Comparison of ENCODE assay signal across 1 cellular context in the genomic region with DNA sequence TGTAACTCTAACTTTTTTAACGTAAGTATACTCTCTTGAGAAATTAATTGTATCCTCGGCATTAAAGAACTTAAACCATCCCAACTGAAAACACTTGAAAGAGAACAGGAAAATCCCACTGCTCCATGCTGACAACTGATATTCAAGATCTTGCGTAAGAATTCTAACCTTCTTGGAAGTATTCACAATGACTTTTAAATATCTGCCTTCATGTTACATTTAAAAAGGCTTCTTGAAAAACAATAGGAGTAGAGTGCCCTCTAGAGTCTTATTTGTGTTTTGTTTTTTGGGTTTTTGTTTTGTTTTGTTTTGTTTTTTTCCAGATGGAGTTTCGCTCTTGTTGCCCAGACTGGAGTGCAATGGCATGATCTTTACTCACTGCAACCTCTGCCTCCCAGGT.
TF ChIP-seq lines count a peak whose summit lies in the region.

No MANE protein-coding gene starts in this region.

TF ChIP-seq in K562, 482 proteins besides CTCF, POLR2A, EP300 and RAD21 (continued from another document):
- TF ChIP-seq, protein P1, sequence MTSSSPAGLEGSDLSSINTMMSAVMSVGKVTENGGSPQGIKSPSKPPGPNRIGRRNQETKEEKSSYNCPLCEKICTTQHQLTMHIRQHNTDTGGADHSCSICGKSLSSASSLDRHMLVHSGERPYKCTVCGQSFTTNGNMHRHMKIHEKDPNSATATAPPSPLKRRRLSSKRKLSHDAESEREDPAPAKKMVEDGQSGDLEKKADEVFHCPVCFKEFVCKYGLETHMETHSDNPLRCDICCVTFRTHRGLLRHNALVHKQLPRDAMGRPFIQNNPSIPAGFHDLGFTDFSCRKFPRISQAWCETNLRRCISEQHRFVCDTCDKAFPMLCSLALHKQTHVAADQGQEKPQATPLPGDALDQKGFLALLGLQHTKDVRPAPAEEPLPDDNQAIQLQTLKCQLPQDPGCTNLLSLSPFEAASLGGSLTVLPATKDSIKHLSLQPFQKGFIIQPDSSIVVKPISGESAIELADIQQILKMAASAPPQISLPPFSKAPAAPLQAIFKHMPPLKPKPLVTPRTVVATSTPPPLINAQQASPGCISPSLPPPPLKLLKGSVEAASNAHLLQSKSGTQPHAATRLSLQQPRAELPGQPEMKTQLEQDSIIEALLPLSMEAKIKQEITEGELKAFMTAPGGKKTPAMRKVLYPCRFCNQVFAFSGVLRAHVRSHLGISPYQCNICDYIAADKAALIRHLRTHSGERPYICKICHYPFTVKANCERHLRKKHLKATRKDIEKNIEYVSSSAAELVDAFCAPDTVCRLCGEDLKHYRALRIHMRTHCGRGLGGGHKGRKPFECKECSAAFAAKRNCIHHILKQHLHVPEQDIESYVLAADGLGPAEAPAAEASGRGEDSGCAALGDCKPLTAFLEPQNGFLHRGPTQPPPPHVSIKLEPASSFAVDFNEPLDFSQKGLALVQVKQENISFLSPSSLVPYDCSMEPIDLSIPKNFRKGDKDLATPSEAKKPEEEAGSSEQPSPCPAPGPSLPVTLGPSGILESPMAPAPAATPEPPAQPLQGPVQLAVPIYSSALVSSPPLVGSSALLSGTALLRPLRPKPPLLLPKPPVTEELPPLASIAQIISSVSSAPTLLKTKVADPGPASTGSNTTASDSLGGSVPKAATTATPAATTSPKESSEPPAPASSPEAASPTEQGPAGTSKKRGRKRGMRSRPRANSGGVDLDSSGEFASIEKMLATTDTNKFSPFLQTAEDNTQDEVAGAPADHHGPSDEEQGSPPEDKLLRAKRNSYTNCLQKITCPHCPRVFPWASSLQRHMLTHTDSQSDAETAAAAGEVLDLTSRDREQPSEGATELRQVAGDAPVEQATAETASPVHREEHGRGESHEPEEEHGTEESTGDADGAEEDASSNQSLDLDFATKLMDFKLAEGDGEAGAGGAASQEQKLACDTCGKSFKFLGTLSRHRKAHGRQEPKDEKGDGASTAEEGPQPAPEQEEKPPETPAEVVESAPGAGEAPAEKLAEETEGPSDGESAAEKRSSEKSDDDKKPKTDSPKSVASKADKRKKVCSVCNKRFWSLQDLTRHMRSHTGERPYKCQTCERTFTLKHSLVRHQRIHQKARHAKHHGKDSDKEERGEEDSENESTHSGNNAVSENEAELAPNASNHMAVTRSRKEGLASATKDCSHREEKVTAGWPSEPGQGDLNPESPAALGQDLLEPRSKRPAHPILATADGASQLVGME (CRISPR knock-in tag; IDR thresholded peaks at IDR 0.05) = no peak
- TF ChIP-seq SOX6 (IDR thresholded peaks at IDR 0.05) = peak; percentile 34; the same call in 1 of the 2 replicates
- TF ChIP-seq ZBTB1 (CRISPR knock-in tag; IDR thresholded peaks at IDR 0.05; ENCODE audit: borderline replicate concordance, low read depth) = no peak
- TF ChIP-seq BRF1 (IDR thresholded peaks at IDR 0.05; ENCODE audit: borderline replicate concordance, extremely low read depth, insufficient read length) = no peak
- TF ChIP-seq, protein P2, sequence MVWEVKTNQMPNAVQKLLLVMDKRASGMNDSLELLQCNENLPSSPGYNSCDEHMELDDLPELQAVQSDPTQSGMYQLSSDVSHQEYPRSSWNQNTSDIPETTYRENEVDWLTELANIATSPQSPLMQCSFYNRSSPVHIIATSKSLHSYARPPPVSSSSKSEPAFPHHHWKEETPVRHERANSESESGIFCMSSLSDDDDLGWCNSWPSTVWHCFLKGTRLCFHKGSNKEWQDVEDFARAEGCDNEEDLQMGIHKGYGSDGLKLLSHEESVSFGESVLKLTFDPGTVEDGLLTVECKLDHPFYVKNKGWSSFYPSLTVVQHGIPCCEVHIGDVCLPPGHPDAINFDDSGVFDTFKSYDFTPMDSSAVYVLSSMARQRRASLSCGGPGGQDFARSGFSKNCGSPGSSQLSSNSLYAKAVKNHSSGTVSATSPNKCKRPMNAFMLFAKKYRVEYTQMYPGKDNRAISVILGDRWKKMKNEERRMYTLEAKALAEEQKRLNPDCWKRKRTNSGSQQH (CRISPR knock-in tag; IDR thresholded peaks at IDR 0.05) = no peak
- peak; percentile 30; the same call in 1 of the 2 replicates for TF ChIP-seq CC2D1A (IDR thresholded peaks at IDR 0.05)
- no peak for TF ChIP-seq EHMT2 (IDR thresholded peaks at IDR 0.05)
- no peak for TF ChIP-seq NFXL1 (CRISPR knock-in tag; IDR thresholded peaks at IDR 0.05)
- TF ChIP-seq PCBP1 (IDR thresholded peaks at IDR 0.05; ENCODE audit: low read depth, low read length, poor library complexity, severe bottlenecking) = no peak
- TF ChIP-seq, protein P3, sequence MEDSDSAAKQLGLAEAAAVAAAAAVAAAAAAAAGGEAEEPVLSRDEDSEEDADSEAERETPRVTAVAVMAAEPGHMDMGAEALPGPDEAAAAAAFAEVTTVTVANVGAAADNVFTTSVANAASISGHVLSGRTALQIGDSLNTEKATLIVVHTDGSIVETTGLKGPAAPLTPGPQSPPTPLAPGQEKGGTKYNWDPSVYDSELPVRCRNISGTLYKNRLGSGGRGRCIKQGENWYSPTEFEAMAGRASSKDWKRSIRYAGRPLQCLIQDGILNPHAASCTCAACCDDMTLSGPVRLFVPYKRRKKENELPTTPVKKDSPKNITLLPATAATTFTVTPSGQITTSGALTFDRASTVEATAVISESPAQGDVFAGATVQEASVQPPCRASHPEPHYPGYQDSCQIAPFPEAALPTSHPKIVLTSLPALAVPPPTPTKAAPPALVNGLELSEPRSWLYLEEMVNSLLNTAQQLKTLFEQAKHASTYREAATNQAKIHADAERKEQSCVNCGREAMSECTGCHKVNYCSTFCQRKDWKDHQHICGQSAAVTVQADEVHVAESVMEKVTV (CRISPR knock-in tag; IDR thresholded peaks at IDR 0.05) = peak; percentile 65
- TF ChIP-seq, protein P4, sequence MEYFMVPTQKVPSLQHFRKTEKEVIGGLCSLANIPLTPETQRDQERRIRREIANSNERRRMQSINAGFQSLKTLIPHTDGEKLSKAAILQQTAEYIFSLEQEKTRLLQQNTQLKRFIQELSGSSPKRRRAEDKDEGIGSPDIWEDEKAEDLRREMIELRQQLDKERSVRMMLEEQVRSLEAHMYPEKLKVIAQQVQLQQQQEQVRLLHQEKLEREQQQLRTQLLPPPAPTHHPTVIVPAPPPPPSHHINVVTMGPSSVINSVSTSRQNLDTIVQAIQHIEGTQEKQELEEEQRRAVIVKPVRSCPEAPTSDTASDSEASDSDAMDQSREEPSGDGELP (CRISPR knock-in tag; IDR thresholded peaks at IDR 0.05; ENCODE audit: borderline replicate concordance) = no peak
- peak; percentile 25 to 62; a peak in 1 of 4 replicates for TF ChIP-seq FOXK2 (conservative IDR thresholded peaks at IDR 0.05 in 1 of 2, IDR thresholded peaks at IDR 0.05 in 1 of 2; ENCODE audit: low read depth in 2 of 2)
- TF ChIP-seq SMAD2 (IDR thresholded peaks at IDR 0.05; ENCODE audit: low read depth, low read length) = no peak
- TF ChIP-seq, protein P5, sequence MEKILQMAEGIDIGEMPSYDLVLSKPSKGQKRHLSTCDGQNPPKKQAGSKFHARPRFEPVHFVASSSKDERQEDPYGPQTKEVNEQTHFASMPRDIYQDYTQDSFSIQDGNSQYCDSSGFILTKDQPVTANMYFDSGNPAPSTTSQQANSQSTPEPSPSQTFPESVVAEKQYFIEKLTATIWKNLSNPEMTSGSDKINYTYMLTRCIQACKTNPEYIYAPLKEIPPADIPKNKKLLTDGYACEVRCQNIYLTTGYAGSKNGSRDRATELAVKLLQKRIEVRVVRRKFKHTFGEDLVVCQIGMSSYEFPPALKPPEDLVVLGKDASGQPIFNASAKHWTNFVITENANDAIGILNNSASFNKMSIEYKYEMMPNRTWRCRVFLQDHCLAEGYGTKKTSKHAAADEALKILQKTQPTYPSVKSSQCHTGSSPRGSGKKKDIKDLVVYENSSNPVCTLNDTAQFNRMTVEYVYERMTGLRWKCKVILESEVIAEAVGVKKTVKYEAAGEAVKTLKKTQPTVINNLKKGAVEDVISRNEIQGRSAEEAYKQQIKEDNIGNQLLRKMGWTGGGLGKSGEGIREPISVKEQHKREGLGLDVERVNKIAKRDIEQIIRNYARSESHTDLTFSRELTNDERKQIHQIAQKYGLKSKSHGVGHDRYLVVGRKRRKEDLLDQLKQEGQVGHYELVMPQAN (IDR thresholded peaks at IDR 0.05; ENCODE audit: borderline replicate concordance) = no peak
- no peak for TF ChIP-seq LCOR (CRISPR knock-in tag; IDR thresholded peaks at IDR 0.05)
- TF ChIP-seq HDAC8 (tag; IDR thresholded peaks at IDR 0.05) = no peak
- no peak for TF ChIP-seq CEBPG (CRISPR knock-in tag; IDR thresholded peaks at IDR 0.05)
- peak; percentile 78 to 80 for TF ChIP-seq CEBPG (tag; conservative IDR thresholded peaks at IDR 0.05 in 1 of 2, IDR thresholded peaks at IDR 0.05 in 1 of 2)
- TF ChIP-seq ARNT (IDR thresholded peaks at IDR 0.05) = 0 out of 4 replicates have a peak, but pooled peaks of 1 of the 2 experiments have one; percentile 60
- TF ChIP-seq SMC3 (conservative IDR thresholded peaks at IDR 0.05; ENCODE audit: insufficient read depth, low read depth, low read length) = peak; percentile 45; the same call in 1 of the 2 replicates
- no peak for TF ChIP-seq MYNN (IDR thresholded peaks at IDR 0.05)
- TF ChIP-seq MYNN (CRISPR knock-in tag; IDR thresholded peaks at IDR 0.05) = no peak
- TF ChIP-seq, protein P6, sequence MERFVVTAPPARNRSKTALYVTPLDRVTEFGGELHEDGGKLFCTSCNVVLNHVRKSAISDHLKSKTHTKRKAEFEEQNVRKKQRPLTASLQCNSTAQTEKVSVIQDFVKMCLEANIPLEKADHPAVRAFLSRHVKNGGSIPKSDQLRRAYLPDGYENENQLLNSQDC (CRISPR knock-in tag; IDR thresholded peaks at IDR 0.05) = no peak
- no peak for TF ChIP-seq ZNF224 (CRISPR knock-in tag; IDR thresholded peaks at IDR 0.05)
- no peak for TF ChIP-seq CAMTA2 (CRISPR knock-in tag; conservative IDR thresholded peaks at IDR 0.05)
- TF ChIP-seq SMAD3 (CRISPR knock-in tag; conservative IDR thresholded peaks at IDR 0.05) = no peak
- no peak for TF ChIP-seq NCOA1 (IDR thresholded peaks at IDR 0.05; ENCODE audit: low read depth)
- peak; percentile 90 for TF ChIP-seq CEBPB (tag; IDR thresholded peaks at IDR 0.05)
- TF ChIP-seq, protein P7, sequence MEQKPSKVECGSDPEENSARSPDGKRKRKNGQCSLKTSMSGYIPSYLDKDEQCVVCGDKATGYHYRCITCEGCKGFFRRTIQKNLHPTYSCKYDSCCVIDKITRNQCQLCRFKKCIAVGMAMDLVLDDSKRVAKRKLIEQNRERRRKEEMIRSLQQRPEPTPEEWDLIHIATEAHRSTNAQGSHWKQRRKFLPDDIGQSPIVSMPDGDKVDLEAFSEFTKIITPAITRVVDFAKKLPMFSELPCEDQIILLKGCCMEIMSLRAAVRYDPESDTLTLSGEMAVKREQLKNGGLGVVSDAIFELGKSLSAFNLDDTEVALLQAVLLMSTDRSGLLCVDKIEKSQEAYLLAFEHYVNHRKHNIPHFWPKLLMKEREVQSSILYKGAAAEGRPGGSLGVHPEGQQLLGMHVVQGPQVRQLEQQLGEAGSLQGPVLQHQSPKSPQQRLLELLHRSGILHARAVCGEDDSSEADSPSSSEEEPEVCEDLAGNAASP (IDR thresholded peaks at IDR 0.05) = no peak
- TF ChIP-seq, protein P8, sequence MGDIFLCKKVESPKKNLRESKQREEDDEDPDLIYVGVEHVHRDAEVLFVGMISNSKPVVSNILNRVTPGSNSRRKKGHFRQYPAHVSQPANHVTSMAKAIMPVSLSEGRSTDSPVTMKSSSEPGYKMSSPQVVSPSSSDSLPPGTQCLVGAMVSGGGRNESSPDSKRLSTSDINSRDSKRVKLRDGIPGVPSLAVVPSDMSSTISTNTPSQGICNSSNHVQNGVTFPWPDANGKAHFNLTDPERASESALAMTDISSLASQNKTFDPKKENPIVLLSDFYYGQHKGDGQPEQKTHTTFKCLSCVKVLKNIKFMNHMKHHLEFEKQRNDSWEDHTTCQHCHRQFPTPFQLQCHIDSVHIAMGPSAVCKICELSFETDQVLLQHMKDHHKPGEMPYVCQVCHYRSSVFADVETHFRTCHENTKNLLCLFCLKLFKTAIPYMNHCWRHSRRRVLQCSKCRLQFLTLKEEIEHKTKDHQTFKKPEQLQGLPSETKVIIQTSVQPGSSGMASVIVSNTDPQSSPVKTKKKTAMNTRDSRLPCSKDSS (IDR thresholded peaks at IDR 0.05; ENCODE audit: low read depth, partially characterized antibody) = no peak
- TF ChIP-seq FOXJ3 (CRISPR knock-in tag; IDR thresholded peaks at IDR 0.05) = no peak
- TF ChIP-seq ZNF79 (CRISPR knock-in tag; IDR thresholded peaks at IDR 0.05; ENCODE audit: low read depth) = no peak
- TF ChIP-seq, protein P9, sequence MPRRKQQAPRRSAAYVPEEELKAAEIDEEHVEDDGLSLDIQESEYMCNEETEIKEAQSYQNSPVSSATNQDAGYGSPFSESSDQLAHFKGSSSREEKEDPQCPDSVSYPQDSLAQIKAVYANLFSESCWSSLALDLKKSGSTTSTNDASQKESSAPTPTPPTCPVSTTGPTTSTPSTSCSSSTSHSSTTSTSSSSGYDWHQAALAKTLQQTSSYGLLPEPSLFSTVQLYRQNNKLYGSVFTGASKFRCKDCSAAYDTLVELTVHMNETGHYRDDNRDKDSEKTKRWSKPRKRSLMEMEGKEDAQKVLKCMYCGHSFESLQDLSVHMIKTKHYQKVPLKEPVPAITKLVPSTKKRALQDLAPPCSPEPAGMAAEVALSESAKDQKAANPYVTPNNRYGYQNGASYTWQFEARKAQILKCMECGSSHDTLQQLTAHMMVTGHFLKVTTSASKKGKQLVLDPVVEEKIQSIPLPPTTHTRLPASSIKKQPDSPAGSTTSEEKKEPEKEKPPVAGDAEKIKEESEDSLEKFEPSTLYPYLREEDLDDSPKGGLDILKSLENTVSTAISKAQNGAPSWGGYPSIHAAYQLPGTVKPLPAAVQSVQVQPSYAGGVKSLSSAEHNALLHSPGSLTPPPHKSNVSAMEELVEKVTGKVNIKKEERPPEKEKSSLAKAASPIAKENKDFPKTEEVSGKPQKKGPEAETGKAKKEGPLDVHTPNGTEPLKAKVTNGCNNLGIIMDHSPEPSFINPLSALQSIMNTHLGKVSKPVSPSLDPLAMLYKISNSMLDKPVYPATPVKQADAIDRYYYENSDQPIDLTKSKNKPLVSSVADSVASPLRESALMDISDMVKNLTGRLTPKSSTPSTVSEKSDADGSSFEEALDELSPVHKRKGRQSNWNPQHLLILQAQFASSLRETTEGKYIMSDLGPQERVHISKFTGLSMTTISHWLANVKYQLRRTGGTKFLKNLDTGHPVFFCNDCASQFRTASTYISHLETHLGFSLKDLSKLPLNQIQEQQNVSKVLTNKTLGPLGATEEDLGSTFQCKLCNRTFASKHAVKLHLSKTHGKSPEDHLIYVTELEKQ (CRISPR knock-in tag; IDR thresholded peaks at IDR 0.05) = no peak
- TF ChIP-seq SIX5 (IDR thresholded peaks at IDR 0.05; ENCODE audit: borderline replicate concordance in 1 of 2, insufficient read depth in 1 of 2, low read depth in 1 of 2, low read length in 2 of 2) = no peak
